Comparison of ENCODE assay signal across 8 cellular contexts in genomic region chr12:123391094-123391426, GRCh38. TPM values are rescaled to one million over a fixed set of nuclear protein-coding genes. Genes with fewer than 3 reads are reported as not detected.
DNase-seq lines count a peak whose midpoint lies in the region; ATAC-seq and TF ChIP-seq lines count a peak whose summit lies in the region.
"Not testable (repeated sequence)": the region's sequence is repeated elsewhere in the genome, so short reads cannot be mapped to it uniquely, and the experiment has no call there.

No MANE protein-coding gene starts in this region.

- BruUV-seq in OCI-LY7 (replicated peaks; lab: Mats Ljungman, UMichigan) = not testable (repeated sequence)

- not testable (repeated sequence) for H3K9me3 ChIP-seq in CD4-positive, alpha-beta memory T cell (ENCODE audit: control insufficient read depth in 1 of 2, low read length in 2 of 2); OCI-LY7 (ENCODE audit: low read length); breast epithelium; esophagus squamous epithelium; sigmoid colon

- peak overlapping the region; percentile 88 to 91 (median 90) for H3K4me3 Mint-ChIP-seq in CD4-positive, alpha-beta memory T cell
- H3K4me3 Mint-ChIP-seq in activated CD4-positive, alpha-beta memory T cell treated with anti-CD3 and anti-CD28 coated beads, Interleukin-2, amount 10 ng/mL, durations not matched to agents 7 days and 5 days = peak overlapping the region; percentile 65
- H3K4me3 Mint-ChIP-seq in memory B cell (peak overlapping the region; percentile 86), type B pancreatic cell (peak overlapping the region; percentile 86)

- WGBS in esophagus squamous epithelium, 2 donors = 57 to 62% methylated on average over 9 to 11 of the region's 11 CpGs
- WGBS in sigmoid colon, 2 donors = 83 to 88% methylated on average over 11 of the region's 11 CpGs

- DNase-seq in CD4-positive, alpha-beta memory T cell = peak in 2 of 5 donors; percentile 23 to 31
- not testable (repeated sequence) for DNase-seq in OCI-LY7 (ENCODE audit: low spot score); breast epithelium (ENCODE audit: low spot score in 2 of 2); esophagus squamous epithelium (lab: John Stamatoyannopoulos, UW); memory B cell (ENCODE audit: low spot score in 2 of 2); sigmoid colon; type B pancreatic cell (ENCODE audit: extremely low spot score, unreplicated experiment)
- peak; percentile 18 for DNase-seq in activated CD4-positive, alpha-beta memory T cell treated with anti-CD3 and anti-CD28 coated beads, Interleukin-2, amount 10 ng/mL, durations not matched to agents 7 days and 5 days

- not testable (repeated sequence) for H3K4me3 ChIP-seq in CD4-positive, alpha-beta memory T cell (ENCODE audit: low read length in 2 of 2); OCI-LY7 (ENCODE audit: low read depth, low read length, poor library complexity, severe bottlenecking); sigmoid colon
- H3K4me3 ChIP-seq in breast epithelium = peak overlapping the region in 1 of 3 donors; percentile 77
- peak overlapping the region; percentile 49 to 83 (median 73) for H3K4me3 ChIP-seq in esophagus squamous epithelium

- not testable (repeated sequence) for ATAC-seq in memory B cell (ENCODE audit: low read depth)

- peaks cover 11% of the 10 kb centered on the region for H3K36me3 ChIP-seq in CD4-positive, alpha-beta memory T cell (ENCODE audit: insufficient read depth, low read length)
- peaks cover 64% of the 10 kb centered on the region for H3K36me3 ChIP-seq in OCI-LY7 (ENCODE audit: insufficient read depth, low read length)
- H3K36me3 ChIP-seq in breast epithelium = not testable (repeated sequence)
- peaks cover 21 to 50% (median 32%) of the 10 kb centered on the region in 3 donors for H3K36me3 ChIP-seq in esophagus squamous epithelium
- peaks cover 18 to 56% (median 30%) of the 10 kb centered on the region in 4 donors for H3K36me3 ChIP-seq in sigmoid colon

- H2AFZ ChIP-seq in OCI-LY7 (ENCODE audit: low read length) = not testable (repeated sequence)

- H3K4me1 Mint-ChIP-seq in CD4-positive, alpha-beta memory T cell = peaks cover 18 to 54% (median 39%) of the 10 kb centered on the region in 4 donors
- H3K4me1 Mint-ChIP-seq in activated CD4-positive, alpha-beta memory T cell treated with anti-CD3 and anti-CD28 coated beads, Interleukin-2, amount 10 ng/mL, durations not matched to agents 7 days and 5 days = peaks cover 50% of the 10 kb centered on the region
- H3K4me1 Mint-ChIP-seq in memory B cell (peaks cover 20% of the 10 kb centered on the region), type B pancreatic cell (ENCODE audit: unreplicated experiment) (peaks cover 26% of the 10 kb centered on the region)

- CTCF ChIA-PET in CD4-positive, alpha-beta memory T cell (lab: Charles Lee; ENCODE audit: partially characterized antibody) = interaction anchor here (0.6 to 1.8 kb wide), 7 partner anchors 26 to 193 kb away, joined by 3 to 6 read pairs (median 3); partner anchors contain the start of gene TMED2
- CTCF ChIA-PET in OCI-LY7 (lab: Charles Lee; ENCODE audit: unreplicated experiment) = not testable (repeated sequence)
- CTCF ChIA-PET in activated CD4-positive, alpha-beta memory T cell treated with anti-CD3 and anti-CD28 coated beads, Interleukin-2, amount 10 ng/mL, durations not matched to agents 7 days and 5 days (lab: Charles Lee) = interaction anchor here (1.0 to 1.2 kb wide), 3 partner anchors 25 to 192 kb away, joined by 3 to 5 read pairs (median 4); no protein-coding TSS in a partner anchor

- intact Hi-C loops in CD4-positive, alpha-beta memory T cell (cut with micrococcal nuclease); OCI-LY7 (cut with micrococcal nuclease; ENCODE audit: unreplicated experiment); breast epithelium (cut with DNase I; ENCODE audit: low total_unique reads); esophagus squamous epithelium (cut with DNase I): not testable (repeated sequence)
- intact Hi-C loops in sigmoid colon (cut with DNase I) = loop anchor here (5.0 kb wide), 1 partner anchor 46 kb away; the partner anchor contains the start of gene RILPL2

- not testable (repeated sequence) for H3K27me3 ChIP-seq in CD4-positive, alpha-beta memory T cell (ENCODE audit: insufficient read depth, low read length); breast epithelium; esophagus squamous epithelium; sigmoid colon

- TF ChIP-seq POLR2A in breast epithelium (IDR thresholded peaks at IDR 0.05); esophagus squamous epithelium (IDR thresholded peaks at IDR 0.05); sigmoid colon (IDR thresholded peaks at IDR 0.05): not testable (repeated sequence)

- H3K4me2 ChIP-seq in OCI-LY7 (ENCODE audit: low read length) = peak overlapping the region; percentile 79; the same call in 1 of the 2 replicates

- not testable (repeated sequence) for H3K9me2 ChIP-seq in OCI-LY7 (ENCODE audit: insufficient read depth, low read length)

- H3K36me3 Mint-ChIP-seq in CD4-positive, alpha-beta memory T cell = peaks cover 16 to 42% of the 10 kb centered on the region in 2 donors
- peaks cover 65% of the 10 kb centered on the region for H3K36me3 Mint-ChIP-seq in activated CD4-positive, alpha-beta memory T cell treated with anti-CD3 and anti-CD28 coated beads, Interleukin-2, amount 10 ng/mL, durations not matched to agents 7 days and 5 days (ENCODE audit: low read depth)
- peaks cover 18% of the 10 kb centered on the region for H3K36me3 Mint-ChIP-seq in memory B cell
- H3K36me3 Mint-ChIP-seq in type B pancreatic cell = peaks cover 22% of the 10 kb centered on the region

- not testable (repeated sequence) for TF ChIP-seq CTCF in OCI-LY7 (conservative IDR thresholded peaks at IDR 0.05; ENCODE audit: low read length); breast epithelium (IDR thresholded peaks at IDR 0.05); esophagus squamous epithelium (IDR thresholded peaks at IDR 0.05); sigmoid colon (IDR thresholded peaks at IDR 0.05); type B pancreatic cell (conservative IDR thresholded peaks at IDR 0.05)

- H3K27ac ChIP-seq in CD4-positive, alpha-beta memory T cell (ENCODE audit: low read depth, low read length); OCI-LY7 (ENCODE audit: low read depth, low read length, poor library complexity, severe bottlenecking): not testable (repeated sequence)
- H3K27ac ChIP-seq in breast epithelium (peak overlapping the region; percentile 52 to 80), esophagus squamous epithelium (peak overlapping the region; percentile 89 to 98 (median 95)), sigmoid colon (peak overlapping the region in 3 of 4 donors; percentile 23 to 82 (median 75))

- H3K9me3 Mint-ChIP-seq in CD4-positive, alpha-beta memory T cell; activated CD4-positive, alpha-beta memory T cell treated with anti-CD3 and anti-CD28 coated beads, Interleukin-2, amount 10 ng/mL, durations not matched to agents 7 days and 5 days; memory B cell; type B pancreatic cell: not testable (repeated sequence)

- not testable (repeated sequence) for H3K27me3 Mint-ChIP-seq in CD4-positive, alpha-beta memory T cell; activated CD4-positive, alpha-beta memory T cell treated with anti-CD3 and anti-CD28 coated beads, Interleukin-2, amount 10 ng/mL, durations not matched to agents 7 days and 5 days; memory B cell; type B pancreatic cell

- H4K20me1 ChIP-seq in OCI-LY7 (ENCODE audit: insufficient read depth, low read length) = not testable (repeated sequence)

- H3K79me2 ChIP-seq in OCI-LY7 (ENCODE audit: insufficient read depth, low read depth, low read length) = peaks cover 33% of the 10 kb centered on the region

- not testable (repeated sequence) for TF ChIP-seq EP300 in sigmoid colon (IDR thresholded peaks at IDR 0.05)

- H3K27ac Mint-ChIP-seq in CD4-positive, alpha-beta memory T cell = peak overlapping the region; percentile 42 to 93 (median 86)
- H3K27ac Mint-ChIP-seq in activated CD4-positive, alpha-beta memory T cell treated with anti-CD3 and anti-CD28 coated beads, Interleukin-2, amount 10 ng/mL, durations not matched to agents 7 days and 5 days = peak overlapping the region; percentile 70
- H3K27ac Mint-ChIP-seq in memory B cell = not testable (repeated sequence)
- H3K27ac Mint-ChIP-seq in type B pancreatic cell = peak overlapping the region; percentile 93

- H3K4me1 ChIP-seq in CD4-positive, alpha-beta memory T cell (ENCODE audit: insufficient read depth, low read length) = peaks cover 36% of the 10 kb centered on the region
- peaks cover 31% of the 10 kb centered on the region for H3K4me1 ChIP-seq in OCI-LY7 (ENCODE audit: insufficient read depth, low read length, poor library complexity, severe bottlenecking)
- H3K4me1 ChIP-seq in breast epithelium = not testable (repeated sequence)
- peaks cover 28 to 79% (median 33%) of the 10 kb centered on the region in 3 donors for H3K4me1 ChIP-seq in esophagus squamous epithelium
- H3K4me1 ChIP-seq in sigmoid colon = peaks cover 0 to 39% (median 37%) of the 10 kb centered on the region in 4 donors

- POLR2A ChIA-PET in CD4-positive, alpha-beta memory T cell (lab: Charles Lee; ENCODE audit: partially characterized antibody) = interaction anchor here (0.7 to 1.8 kb wide), 7 partner anchors 26 to 142 kb away, joined by 3 to 16 read pairs (median 7); partner anchors contain the start of genes RILPL1, RILPL2 and SNRNP35
- POLR2A ChIA-PET in OCI-LY7 (lab: Charles Lee) = interaction anchor here (1.2 kb wide), 2 partner anchors 16 to 18 kb away, joined by 3 to 5 read pairs; no protein-coding TSS in a partner anchor
- POLR2A ChIA-PET in activated CD4-positive, alpha-beta memory T cell treated with anti-CD3 and anti-CD28 coated beads, Interleukin-2, amount 10 ng/mL, durations not matched to agents 7 days and 5 days (lab: Charles Lee) = interaction anchor here (0.7 to 3.6 kb wide), 11 partner anchors 7 to 212 kb away, joined by 3 to 26 read pairs (median 4); partner anchors contain the start of genes KMT5A, SBNO1 and SNRNP35

RNA-seq across cellular contexts. Expression of gene KMT5A, which starts 7.1 kb away (rescaled TPM):
- total RNA-seq in CD4-positive, alpha-beta memory T cell = 10 to 100 TPM; 31.5 to 35.9 TPM
- polyA plus RNA-seq in CD4-positive, alpha-beta memory T cell = 1 to 10 TPM; 1.0 to 4.3 TPM
- total RNA-seq in OCI-LY7 (2014; rRNA removed; shearing (Covaris generic)) = 87.8 and 101 TPM in 2 replicates
- 149 and 153 TPM in 2 replicates for total RNA-seq in OCI-LY7 (2022)
- total RNA-seq in activated CD4-positive, alpha-beta memory T cell treated with anti-CD3 and anti-CD28 coated beads, Interleukin-2, amount 10 ng/mL, durations not matched to agents 7 days and 5 days = 10 to 100 TPM; 78.9 to 82.0 TPM
- 10 to 100 TPM; 27.4 to 53.0 (median 31.1) TPM for total RNA-seq in breast epithelium
- 10 to 100 TPM; 54.8 to 69.1 (median 68.4) TPM for total RNA-seq in esophagus squamous epithelium
- 10 to 100 TPM; 20.3 to 46.0 (median 24.0) TPM for total RNA-seq in sigmoid colon
- 10 to 100 TPM; 23.4 to 30.3 (median 30.0) TPM for polyA plus RNA-seq in sigmoid colon
- total RNA-seq in type B pancreatic cell (ENCODE audit: low replicate concordance) = 45.9 and 52.6 TPM in 2 replicates

RNA-seq across cellular contexts. Expression of gene SBNO1, which starts 26.4 kb away (rescaled TPM):
- total RNA-seq in CD4-positive, alpha-beta memory T cell = 10 to 100 TPM; 54.1 to 56.3 TPM
- polyA plus RNA-seq in CD4-positive, alpha-beta memory T cell = 10 to 100 TPM; 26.3 to 39.9 TPM
- 23.7 and 31.2 TPM in 2 replicates for total RNA-seq in OCI-LY7 (2014; rRNA removed; shearing (Covaris generic))
- total RNA-seq in OCI-LY7 (2022) = 57.3 and 57.9 TPM in 2 replicates
- 10 to 100 TPM; 40.1 to 40.2 TPM for total RNA-seq in activated CD4-positive, alpha-beta memory T cell treated with anti-CD3 and anti-CD28 coated beads, Interleukin-2, amount 10 ng/mL, durations not matched to agents 7 days and 5 days
- total RNA-seq in breast epithelium = 10 to 100 TPM; 20.3 to 31.0 (median 22.9) TPM
- total RNA-seq in esophagus squamous epithelium = 10 to 100 TPM; 16.8 to 26.1 (median 23.0) TPM
- total RNA-seq in sigmoid colon = 10 to 100 TPM; 20.2 to 23.4 (median 22.2) TPM
- 1 to 10 TPM; 3.0 to 8.8 (median 4.9) TPM for polyA plus RNA-seq in sigmoid colon
- total RNA-seq in type B pancreatic cell (ENCODE audit: low replicate concordance) = 42.3 and 43.1 TPM in 2 replicates

RNA-seq across cellular contexts. Expression of gene RILPL2, which starts 45.4 kb away (rescaled TPM):
- total RNA-seq in CD4-positive, alpha-beta memory T cell = 10 to 100 TPM; 11.6 to 11.9 TPM
- 10 to 100 TPM; 13.3 to 13.7 TPM for polyA plus RNA-seq in CD4-positive, alpha-beta memory T cell
- 3.4 and 4.0 TPM in 2 replicates for total RNA-seq in OCI-LY7 (2014; rRNA removed; shearing (Covaris generic))
- total RNA-seq in OCI-LY7 (2022) = 5.5 and 6.8 TPM in 2 replicates
- 1 to 10 TPM; 8.9 to 9.0 TPM for total RNA-seq in activated CD4-positive, alpha-beta memory T cell treated with anti-CD3 and anti-CD28 coated beads, Interleukin-2, amount 10 ng/mL, durations not matched to agents 7 days and 5 days
- total RNA-seq in breast epithelium = 10 to 100 TPM in 1 of 3 donors, 1 to 10 TPM in 2; 8.9 to 11.8 (median 9.1) TPM
- 1 to 10 TPM; 1.3 to 5.7 (median 3.7) TPM for total RNA-seq in esophagus squamous epithelium
- total RNA-seq in sigmoid colon = 1 to 10 TPM; 4.3 to 6.4 (median 5.5) TPM
- polyA plus RNA-seq in sigmoid colon = 1 to 10 TPM; 1.6 to 6.5 (median 6.0) TPM
- total RNA-seq in type B pancreatic cell (ENCODE audit: low replicate concordance) = 1.00 and 1.4 TPM in 2 replicates
